8 cellular contexts compared by ENCODE assay signal in genomic region chr2:3222636-3223035, GRCh38.
DNase-seq lines count a peak whose midpoint lies in the region; ATAC-seq and TF ChIP-seq lines count a peak whose summit lies in the region.

No MANE protein-coding gene starts in this region.

- peak; percentile 73 to 76 for DNase-seq in activated T-cell treated with anti-CD3 and anti-CD28 coated beads, Interleukin-2, amount 50 U/mL, for 48 hours
- peak; percentile 31 to 73 for DNase-seq in stimulated activated CD4-positive, alpha-beta T cell treated with anti-CD3 and anti-CD28 coated beads, Interleukin-4, amount 100 ng/mL, for 48 hours (ENCODE audit: low read depth in 2 of 2)
- DNase-seq in C1 segment of cervical spinal cord (lab: John Stamatoyannopoulos, UW) (no peak), NCI-H1436 treated with DMSO at 0.1 percent for 48 hours (lab: John Stamatoyannopoulos, UW) (no peak), heart right ventricle (no peak), NCI-H226 (no peak)

- peaks cover 0 to 10% (median 0%) of the 10 kb centered on the region in 9 donors for H3K4me1 ChIP-seq in heart right ventricle

- peak; percentile 64 for ATAC-seq in GM19395 (IDR thresholded peaks at IDR 0.05; ENCODE audit: unreplicated experiment)
- ATAC-seq in HG03196 (IDR thresholded peaks at IDR 0.05; ENCODE audit: unreplicated experiment) = peak; percentile 45
- no peak for ATAC-seq in heart right ventricle

- no peak overlapping the region for H3K4me3 ChIP-seq in heart right ventricle

- peak overlapping the region in 1 of 10 donors; percentile 38 for H3K27ac ChIP-seq in heart right ventricle

- TF ChIP-seq CTCF in heart right ventricle (IDR thresholded peaks at IDR 0.05) = no peak

- no peaks in the 10 kb centered on the region for H3K36me3 ChIP-seq in heart right ventricle

- H3K9me3 ChIP-seq in heart right ventricle = peaks cover 0 to 26% (median 0%) of the 10 kb centered on the region in 11 donors

- H3K27me3 ChIP-seq in heart right ventricle = no peaks in the 10 kb centered on the region

- intact Hi-C loops in heart right ventricle (cut with DNase I) = no loop called here

- 91 to 95% methylated on average over 9 of the region's 9 CpGs for WGBS in heart right ventricle, 2 donors

Comparison
In these comparisons a context has a peak if more than half of its experiments do, and no peak if none do; other contexts are left out.
1. ATAC-seq: peak in GM19395 (single experiment) and HG03196 (single experiment); none in heart right ventricle (0 of 8).
2. DNase-seq: peak in activated T-cell treated with anti-CD3 and anti-CD28 coated beads, Interleukin-2, amount 50 U/mL, for 48 hours (2 of 2) and stimulated activated CD4-positive, alpha-beta T cell treated with anti-CD3 and anti-CD28 coated beads, Interleukin-4, amount 100 ng/mL, for 48 hours (2 of 2); none in C1 segment of cervical spinal cord (0 of 14), NCI-H1436 treated with DMSO at 0.1 percent for 48 hours (single experiment), heart right ventricle (0 of 2) and NCI-H226 (single experiment).